15 cellular contexts compared by ENCODE assay signal in the genomic region with DNA sequence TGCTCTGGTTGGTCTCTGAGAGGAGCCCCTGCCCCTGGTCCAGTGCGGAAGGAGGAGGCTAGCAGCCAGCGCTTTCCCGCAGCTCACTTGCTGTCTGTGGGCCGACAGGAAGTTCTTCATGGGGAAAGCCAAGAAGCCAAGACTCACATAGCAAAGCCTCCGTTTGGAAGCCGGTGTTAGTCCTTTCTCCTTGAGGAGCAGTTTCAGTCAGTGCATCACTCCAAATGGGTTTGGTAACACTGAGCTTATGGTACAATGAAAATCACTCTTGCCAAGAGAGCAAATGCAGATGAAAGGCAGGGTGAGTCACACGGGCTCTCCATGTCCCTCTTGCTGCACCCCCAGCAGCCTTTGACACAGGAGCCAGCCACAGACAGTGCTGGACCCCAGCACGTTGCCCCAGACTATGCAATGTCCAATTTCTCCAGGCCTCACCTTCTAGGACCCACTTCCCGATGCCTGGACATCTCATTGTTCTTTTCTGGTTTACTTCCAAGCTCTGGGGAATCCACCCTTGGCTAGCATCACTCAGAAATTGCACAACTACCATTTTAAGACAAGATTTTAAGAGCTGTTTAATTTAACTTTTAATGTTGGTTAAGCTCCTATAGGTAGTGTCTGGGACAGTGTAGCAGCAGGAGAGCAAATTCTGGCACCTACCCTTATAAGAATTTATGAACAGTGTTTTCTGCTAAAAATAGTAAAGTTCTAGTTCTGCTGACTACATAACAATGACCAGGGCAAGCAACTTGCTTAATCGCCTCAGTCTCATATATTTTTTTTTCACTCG.
A peak's percentile ranks its signal among the peaks of the same experiment; 100 is the strongest.
DNase-seq lines count a peak whose midpoint lies in the region; ATAC-seq and TF ChIP-seq lines count a peak whose summit lies in the region.
"Had no signal": no experiment of that assay in that cellular context is flagged by ENCODE, and none has a peak within 500 bp of the region (broad histone marks: within the 10 kb centered on the region; RNA-seq: fewer than 3 reads in every experiment).

No MANE protein-coding gene starts in this region.

- H3K27me3 ChIP-seq in heart right ventricle (peaks cover 0 to 4% (median 0%) of the 10 kb centered on the region in 7 donors), gastrocnemius medialis (no peaks in the 10 kb centered on the region)
- H3K27me3 ChIP-seq: neutrophil had no signal

- H3K27ac ChIP-seq in heart right ventricle (peak overlapping the region in 6 of 10 donors; percentile 5 to 66 (median 25)), gastrocnemius medialis (peak overlapping the region; percentile 81 to 88 (median 86))
- H3K27ac ChIP-seq: C4-2B, neutrophil had no signal

- WGBS in heart right ventricle, 2 donors = 44 to 47% methylated on average over 11 of the region's 11 CpGs

- H3K4me1 ChIP-seq in heart right ventricle (peaks cover 0 to 32% (median 21%) of the 10 kb centered on the region in 9 donors), gastrocnemius medialis (peaks cover 20 to 38% of the 10 kb centered on the region in 2 donors)

- no peak overlapping the region for H3K4me3 ChIP-seq in heart right ventricle
- H3K4me3 ChIP-seq in gastrocnemius medialis = peak overlapping the region in 1 of 4 donors; percentile 5

- ATAC-seq in heart right ventricle (peak in 4 of 8 donors; percentile 12 to 68 (median 14)), gastrocnemius medialis (peak; percentile 84 to 85), HG03439 (IDR thresholded peaks at IDR 0.05; ENCODE audit: unreplicated experiment) (no peak)

- in situ Hi-C loops in gastrocnemius medialis (cut with MboI; ENCODE audit: low sequenced_read_pairs in 4 of 4) (loop anchor here in 1 of 4 donors (25.0 kb wide), 1 partner anchor 239 kb away; no protein-coding TSS in a partner anchor), GM13976 (cut with MboI; ENCODE audit: low sequenced_read_pairs, unreplicated experiment) (no loop called here)

- peak; percentile 71 for DNase-seq in EH (ENCODE audit: low read depth)
- DNase-seq in astrocyte of the hippocampus (ENCODE audit: low read depth, low spot score) = peak; percentile 47
- DNase-seq in heart right ventricle = no peak
- DNase-seq in gastrocnemius medialis = peak; percentile 60 to 80
- DNase-seq in NCI-H1694 (lab: John Stamatoyannopoulos, UW) = no peak
- DNase-seq in GM13976 (ENCODE audit: low spot score) = no peak
- no peak for DNase-seq in pons (ENCODE audit: low spot score)
- DNase-seq: activated naive CD8-positive, alpha-beta T cell treated with anti-CD3 and anti-CD28 coated beads, Interleukin-2, amount 10 ng/mL, durations not matched to agents 7 days and 5 days; NCI-H1930; OCI-M1; T-helper 9 cell; trophoblast cell had no signal

- H3K36me3 ChIP-seq in heart right ventricle (no peaks in the 10 kb centered on the region), gastrocnemius medialis (no peaks in the 10 kb centered on the region)
- H3K36me3 ChIP-seq: neutrophil had no signal

- peak; percentile 25 to 44 for TF ChIP-seq POLR2A in gastrocnemius medialis (IDR thresholded peaks at IDR 0.05)

- H3K9me3 ChIP-seq in heart right ventricle = peaks cover 0 to 17% (median 5%) of the 10 kb centered on the region in 11 donors
- H3K9me3 ChIP-seq in gastrocnemius medialis = no peaks in the 10 kb centered on the region
- H3K9me3 ChIP-seq: neutrophil had no signal

- intact Hi-C loops in heart right ventricle (cut with DNase I) = no loop called here
- intact Hi-C loops in gastrocnemius medialis (cut with DNase I; ENCODE audit: low total_unique reads) = loop anchor here (5.0 kb wide), 1 partner anchor 144 kb away; no protein-coding TSS in a partner anchor

- TF ChIP-seq CTCF in heart right ventricle (IDR thresholded peaks at IDR 0.05) = no peak
- no peak for TF ChIP-seq CTCF in gastrocnemius medialis (IDR thresholded peaks at IDR 0.05 in 4 of 5, conservative IDR thresholded peaks at IDR 0.05 in 1 of 5)
- no peak for TF ChIP-seq CTCF in GM13976 (IDR thresholded peaks at IDR 0.05; ENCODE audit: borderline replicate concordance, control extremely low read depth, extremely low read depth, insufficient read depth, missing control alignments)

Comparison
In these comparisons a context has a peak if more than half of its experiments do, and no peak if none do; other contexts are left out.
1. DNase-seq: peak in EH (single experiment), astrocyte of the hippocampus (single experiment) and gastrocnemius medialis (2 of 2); none in heart right ventricle (0 of 2), NCI-H1694 (single experiment), GM13976 (single experiment) and pons (single experiment).